In genomic region chr19:38035515-38036495, GRCh38 we compare ENCODE assay signal across 12 cellular contexts.
DNase-seq lines count a peak whose midpoint lies in the region; ATAC-seq and TF ChIP-seq lines count a peak whose summit lies in the region.
"Had no signal": no experiment of that assay in that cellular context is flagged by ENCODE, and none has a peak within 500 bp of the region (broad histone marks: within the 10 kb centered on the region; RNA-seq: fewer than 3 reads in every experiment).

No MANE protein-coding gene starts in this region.

- peaks cover 18% of the 10 kb centered on the region for H3K4me1 ChIP-seq in adipocyte (ENCODE audit: control insufficient read depth, insufficient read depth, low read length)

- no peaks in the 10 kb centered on the region for H3K27me3 ChIP-seq in adipocyte (replicated peaks; ENCODE audit: control insufficient read depth, insufficient read depth, low read length)

- H3K9ac ChIP-seq in adipocyte (ENCODE audit: low read length): no peak overlapping the region

- ATAC-seq in esophagus mucosa (no peak), GM18517 (IDR thresholded peaks at IDR 0.05; ENCODE audit: unreplicated experiment) (no peak), HG02973 (IDR thresholded peaks at IDR 0.05; ENCODE audit: unreplicated experiment) (no peak)

- H3K36me3 ChIP-seq in adipocyte (ENCODE audit: control insufficient read depth, insufficient read depth, low read length, severe bottlenecking): no peaks in the 10 kb centered on the region

- no peak for TF ChIP-seq CTCF in AG10803 (conservative IDR thresholded peaks at IDR 0.05; ENCODE audit: low read length)

- H3K9me3 ChIP-seq in adipocyte (ENCODE audit: control insufficient read depth, low read length): no peaks in the 10 kb centered on the region

- H3K4me3 ChIP-seq in AG10803 (ENCODE audit: low read length): no peak overlapping the region
- H3K4me3 ChIP-seq in adipocyte (ENCODE audit: low read length): no peak overlapping the region

- DNase-seq in AG10803 (ENCODE audit: low read depth) (peak; percentile 58), HT1080 (ENCODE audit: low read depth) (peak; percentile 57), adipocyte (ENCODE audit: low read depth) (peak; percentile 15), myocyte (ENCODE audit: low read depth) (peak; percentile 65)
- no peak for DNase-seq in activated naive CD4-positive, alpha-beta T cell (lab: John Stamatoyannopoulos, UW)
- DNase-seq: activated CD4-positive, alpha-beta T cell treated with anti-CD3 and anti-CD28 coated beads, Interleukin-2, amount 50 U/mL, for 48 hours; GOT3; NCI-H146; SIG-M5 had no signal

Comparison
In these comparisons a context has a peak if more than half of its experiments do, and no peak if none do; other contexts are left out.
1. DNase-seq: peak in AG10803 (single experiment), HT1080 (single experiment), adipocyte (single experiment) and myocyte (single experiment); none in activated naive CD4-positive, alpha-beta T cell (0 of 4).